Comparison of ENCODE assay signal across 21 cellular contexts in genomic region chr20:21339499-21339898, GRCh38. TPM values are rescaled to one million over a fixed set of nuclear protein-coding genes. Genes with fewer than 3 reads are reported as not detected.
DNase-seq lines count a peak whose midpoint lies in the region; ATAC-seq and TF ChIP-seq lines count a peak whose summit lies in the region.
"Had no signal": no experiment of that assay in that cellular context is flagged by ENCODE, and none has a peak within 500 bp of the region (broad histone marks: within the 10 kb centered on the region; RNA-seq: fewer than 3 reads in every experiment).

No MANE protein-coding gene starts in this region.

- H3K4me3 ChIP-seq in fibroblast of pulmonary artery (replicated peaks; ENCODE audit: low read depth, low read length): no peak overlapping the region
- H3K4me3 ChIP-seq: BLaER1, MG63 had no signal

- TF ChIP-seq CTCF in WTC11 (IDR thresholded peaks at IDR 0.05) (no peak), fibroblast of pulmonary artery (IDR thresholded peaks at IDR 0.05; ENCODE audit: low read length, missing control alignments) (no peak), omental fat pad (IDR thresholded peaks at IDR 0.05) (no peak)

- H3K27ac Mint-ChIP-seq in WTC11: peak overlapping the region; percentile 25; the same call in 1 of the 2 replicates

- H3K4me3 Mint-ChIP-seq in WTC11: no peak overlapping the region
- H3K4me3 Mint-ChIP-seq: CD8-positive, alpha-beta memory T cell had no signal

- peaks cover 68% of the 10 kb centered on the region for H3K36me3 Mint-ChIP-seq in WTC11

- no peaks in the 10 kb centered on the region for H3K9me3 Mint-ChIP-seq in WTC11
- H3K9me3 Mint-ChIP-seq: CD8-positive, alpha-beta memory T cell had no signal

- no peaks in the 10 kb centered on the region for H3K27me3 Mint-ChIP-seq in WTC11 (ENCODE audit: low read depth)
- H3K27me3 Mint-ChIP-seq: CD8-positive, alpha-beta memory T cell had no signal

- CTCF ChIA-PET in WTC11 (lab: Charles Lee): no interaction called here

- peaks cover 17% of the 10 kb centered on the region for H3K4me1 Mint-ChIP-seq in WTC11

- DNase-seq in NOMO-1 treated with DMSO at 0.1 percent for 48 hours (lab: John Stamatoyannopoulos, UW; ENCODE audit: unreplicated experiment) (peak; percentile 45), NOMO-1 treated with dmso at 0.1 percent for 144 hours (lab: John Stamatoyannopoulos, UW; ENCODE audit: unreplicated experiment) (no peak), WTC11 (ENCODE audit: low spot score) (no peak), fibroblast of pulmonary artery (ENCODE audit: low read depth) (peak; percentile 69), omental fat pad (ENCODE audit: low spot score) (no peak)
- DNase-seq in activated CD4-positive, alpha-beta T cell treated with anti-CD3 and anti-CD28 coated beads for 4 hours: no peak
- DNase-seq: 8988T; CD8-positive, alpha-beta memory T cell; DMS79 treated with DMSO at 0.1 percent for 48 hours; GOT3; MG63; NCI-H1436; NCI-H2029; NCI-H2171; NCI-H446; NCI-H69; PC-3 had no signal

- no peak for ATAC-seq in WTC11
- peak; percentile 21 for ATAC-seq in omental fat pad (ENCODE audit: low FRiP score)
- no peak for ATAC-seq in GM18861 (IDR thresholded peaks at IDR 0.05; ENCODE audit: unreplicated experiment)
- ATAC-seq in HG03520 (IDR thresholded peaks at IDR 0.05; ENCODE audit: unreplicated experiment): no peak
- ATAC-seq: PC-3 had no signal

- POLR2A ChIA-PET in WTC11 (lab: Charles Lee): no interaction called here

TF ChIP-seq in WTC11, 78 proteins besides CTCF, POLR2A, EP300 and RAD21:
- TF ChIP-seq NR1H2 (CRISPR knock-in tag; IDR thresholded peaks at IDR 0.05) (no peak), OVOL2 (CRISPR knock-in tag; IDR thresholded peaks at IDR 0.05; ENCODE audit: borderline replicate concordance) (no peak), ATF1 (CRISPR knock-in tag; IDR thresholded peaks at IDR 0.05) (no peak), NFE2L1 (CRISPR knock-in tag; IDR thresholded peaks at IDR 0.05) (no peak), IRF1 (CRISPR knock-in tag; IDR thresholded peaks at IDR 0.05) (no peak), GABPB1 (CRISPR knock-in tag; IDR thresholded peaks at IDR 0.05) (peak; percentile 71)

RNA-seq across cellular contexts. Expression of gene XRN2, which starts 36.4 kb away (rescaled TPM):
- total RNA-seq in WTC11 (2021): 100 to 118 TPM (median 101 TPM) in 3 replicates
- total RNA-seq in omental fat pad: 100 to 1,000 TPM in 1 of 4 donors, 10 to 100 TPM in 3; 60.5 to 116 (median 68.6) TPM

RNA-seq across cellular contexts. Expression of gene NKX2-4, which starts 57.8 kb away (rescaled TPM):
- 0.07 to 0.11 TPM in 2 of 3 replicates, not detected in the other for total RNA-seq in WTC11 (2021)
- total RNA-seq in omental fat pad: not detected
- total RNA-seq: CD8-positive, alpha-beta memory T cell; G401; PC-3 had no signal

Comparison
In these comparisons a context has a peak if more than half of its experiments do, and no peak if none do; other contexts are left out.
1. DNase-seq: peak in NOMO-1 treated with DMSO at 0.1 percent for 48 hours (single experiment) and fibroblast of pulmonary artery (single experiment); none in NOMO-1 treated with dmso at 0.1 percent for 144 hours (single experiment), WTC11 (single experiment), omental fat pad (single experiment) and activated CD4-positive, alpha-beta T cell treated with anti-CD3 and anti-CD28 coated beads for 4 hours (0 of 2).